Comparison of ENCODE assay signal across 8 cellular contexts in genomic region chr15:63970723-63971426, GRCh38.
DNase-seq lines count a peak whose midpoint lies in the region; ATAC-seq and TF ChIP-seq lines count a peak whose summit lies in the region.

No MANE protein-coding gene starts in this region.

- H3K4me3 ChIP-seq in body of pancreas (no peak overlapping the region), thymus (ENCODE audit: low read length) (no peak overlapping the region), dorsolateral prefrontal cortex (no peak overlapping the region)

- H3K27ac ChIP-seq in C4-2B (peak overlapping the region; percentile 43; the same call in 1 of the 2 replicates), body of pancreas (peak overlapping the region; percentile 58 to 95 (median 85)), thymus (ENCODE audit: low read depth) (peak overlapping the region; percentile 59), substantia nigra (ENCODE audit: low read depth, low read length, poor library complexity, severe bottlenecking) (no peak overlapping the region), dorsolateral prefrontal cortex (no peak overlapping the region)

- no peak for TF ChIP-seq POLR2A in body of pancreas (IDR thresholded peaks at IDR 0.05)

- intact Hi-C loops in body of pancreas (cut with DNase I) (no loop called here), dorsolateral prefrontal cortex (cut with DNase I) (no loop called here)

- H3K9me3 ChIP-seq in body of pancreas (no peaks in the 10 kb centered on the region), thymus (ENCODE audit: control insufficient read depth) (no peaks in the 10 kb centered on the region)

- DNase-seq in GM19240 (ENCODE audit: insufficient read length, low spot score) (peak; percentile 79), body of pancreas (no peak), substantia nigra (lab: John Stamatoyannopoulos, UW) (no peak), NCI-H82 (lab: John Stamatoyannopoulos, UW) (no peak), dorsolateral prefrontal cortex (no peak)

- ATAC-seq in HG03139 (IDR thresholded peaks at IDR 0.05; ENCODE audit: unreplicated experiment) (peak; percentile 73), body of pancreas (no peak)

- H3K36me3 ChIP-seq in body of pancreas (replicated peaks in 1 of 2; ENCODE audit: insufficient read depth in 1 of 2, low read depth in 2 of 2) (no peaks in the 10 kb centered on the region), thymus (ENCODE audit: control insufficient read depth, insufficient read depth) (no peaks in the 10 kb centered on the region)

- TF ChIP-seq CTCF in C4-2B (conservative IDR thresholded peaks at IDR 0.05): no peak
- TF ChIP-seq CTCF in body of pancreas (IDR thresholded peaks at IDR 0.05): no peak
- no peak for TF ChIP-seq CTCF in dorsolateral prefrontal cortex (IDR thresholded peaks at IDR 0.05 in 54 of 56, conservative IDR thresholded peaks at IDR 0.05 in 2 of 56; ENCODE audit: low read depth in 1 of 56, partially characterized antibody in 56 of 56)

- 65 to 90% methylated on average over 3 of the region's 3 CpGs for WGBS in body of pancreas, 2 donors
- 71% methylated on average over 3 of the region's 3 CpGs for WGBS in thymus

- H3K27me3 ChIP-seq in body of pancreas (no peaks in the 10 kb centered on the region), thymus (ENCODE audit: control insufficient read depth, insufficient read depth) (no peaks in the 10 kb centered on the region), dorsolateral prefrontal cortex (no peaks in the 10 kb centered on the region)

- H3K4me1 ChIP-seq in body of pancreas (peaks cover 61% of the 10 kb centered on the region), thymus (ENCODE audit: control insufficient read depth, insufficient read depth, low read length) (peaks cover 6% of the 10 kb centered on the region)

Comparison
In these comparisons a context has a peak if more than half of its experiments do, and no peak if none do; other contexts are left out.
1. H3K27ac ChIP-seq: peak in C4-2B (single experiment), body of pancreas (4 of 4) and thymus (single experiment); none in substantia nigra (single experiment) and dorsolateral prefrontal cortex (0 of 59).